ENCODE assay signal across 11 cellular contexts in the genomic region with DNA sequence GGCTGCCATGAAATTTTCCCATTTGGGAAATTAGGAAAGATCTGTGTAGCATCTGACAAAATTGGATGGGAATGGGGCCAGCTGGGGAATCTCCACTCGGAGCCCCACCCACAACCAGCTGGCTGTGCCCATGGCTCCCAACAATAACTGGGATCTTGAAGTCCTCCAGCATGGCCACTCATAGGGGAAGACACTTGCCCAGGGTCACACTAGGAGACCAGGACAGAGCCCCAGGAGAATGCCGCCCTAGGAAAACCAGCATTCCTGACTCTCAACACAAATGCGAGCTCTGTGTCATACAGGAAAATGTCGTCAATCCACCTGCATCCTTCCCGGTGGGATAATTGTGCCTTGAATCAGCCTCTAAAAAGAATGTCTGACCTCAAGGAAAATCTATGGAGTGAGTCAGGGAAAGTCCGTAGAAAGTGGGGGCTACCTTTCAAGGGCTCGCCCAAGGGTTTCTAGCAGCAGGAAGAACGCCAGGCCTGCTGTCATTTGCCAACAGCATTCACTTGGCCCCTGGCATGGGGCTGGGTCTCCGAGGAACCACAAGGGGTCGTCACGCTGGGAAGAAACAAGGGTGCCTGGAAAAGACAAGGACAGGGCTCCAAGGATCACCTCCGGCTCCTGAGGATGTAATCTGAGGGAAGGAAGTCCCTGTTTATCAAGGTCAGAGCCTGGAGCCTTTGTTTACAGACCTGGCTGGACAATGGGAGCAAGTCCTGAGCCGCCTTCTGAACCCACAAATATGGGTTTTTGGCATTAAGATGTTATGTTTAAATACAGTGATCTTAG. TPM values are rescaled to one million over a fixed set of nuclear protein-coding genes. Genes with fewer than 3 reads are reported as not detected.
DNase-seq lines count a peak whose midpoint lies in the region; ATAC-seq and TF ChIP-seq lines count a peak whose summit lies in the region.
"Had no signal": no experiment of that assay in that cellular context is flagged by ENCODE, and none has a peak within 500 bp of the region (broad histone marks: within the 10 kb centered on the region; RNA-seq: fewer than 3 reads in every experiment).

No MANE protein-coding gene starts in this region.

- H3K27ac ChIP-seq in breast epithelium, result peak overlapping the region; percentile 73 to 84
- peak overlapping the region; percentile 6 for H3K27ac ChIP-seq in stomach smooth muscle (ENCODE audit: low read length)

- TF ChIP-seq POLR2A in breast epithelium (IDR thresholded peaks at IDR 0.05), result no peak

- no peak for TF ChIP-seq CTCF in breast epithelium (IDR thresholded peaks at IDR 0.05)

- intact Hi-C loops in breast epithelium (cut with DNase I; ENCODE audit: low total_unique reads), result no loop called here

- H3K27me3 ChIP-seq in breast epithelium (no peaks in the 10 kb centered on the region), stomach smooth muscle (ENCODE audit: control insufficient read depth in 1 of 2, insufficient read depth in 2 of 2, low read length in 2 of 2) (no peaks in the 10 kb centered on the region)

- H3K9me3 ChIP-seq in breast epithelium (no peaks in the 10 kb centered on the region), stomach smooth muscle (ENCODE audit: control insufficient read depth in 2 of 2, low read length in 2 of 2) (no peaks in the 10 kb centered on the region)

- no peak overlapping the region for H3K9ac ChIP-seq in stomach smooth muscle (ENCODE audit: low read length in 2 of 2)

- ATAC-seq in GM18907 (IDR thresholded peaks at IDR 0.05; ENCODE audit: unreplicated experiment), result no peak
- no peak for ATAC-seq in GM18858 (IDR thresholded peaks at IDR 0.05; ENCODE audit: unreplicated experiment)
- ATAC-seq: GM12878 had no signal

- H3K36me3 ChIP-seq in breast epithelium (no peaks in the 10 kb centered on the region), stomach smooth muscle (ENCODE audit: control insufficient read depth in 2 of 2, insufficient read depth in 2 of 2, low read length in 2 of 2) (no peaks in the 10 kb centered on the region)

- DNase-seq in HS-27A (ENCODE audit: low read depth) (peak; percentile 94), breast epithelium (ENCODE audit: low spot score in 2 of 2) (no peak), islet precursor cell (peak; percentile 97), SKM-1 (lab: John Stamatoyannopoulos, UW; ENCODE audit: unreplicated experiment) (no peak), nucleus accumbens (lab: John Stamatoyannopoulos, UW) (no peak)
- DNase-seq: activated CD4-positive, alpha-beta T cell treated with anti-CD3 and anti-CD28 coated beads for 1 hour; NCI-H2107 had no signal

- H3K4me3 ChIP-seq in breast epithelium (peak overlapping the region in 1 of 3 donors; percentile 10), stomach smooth muscle (ENCODE audit: low read length in 2 of 2) (no peak overlapping the region)
- H3K4me3 ChIP-seq: GM12878 had no signal

- H3K4me1 ChIP-seq in breast epithelium, result no peaks in the 10 kb centered on the region
- peaks cover 2% of the 10 kb centered on the region for H3K4me1 ChIP-seq in stomach smooth muscle (ENCODE audit: control insufficient read depth, insufficient read depth, low read length)

RNA-seq across cellular contexts. Expression of a gene that starts 15.9 kb away (rescaled TPM):
- 10 to 100 TPM; 19.2 to 52.8 (median 45.1) TPM for total RNA-seq in breast epithelium
- total RNA-seq: GM12878 had no signal

RNA-seq across cellular contexts. Expression of a gene that starts 44.7 kb away (rescaled TPM):
- total RNA-seq in breast epithelium, result 1 to 10 TPM in 1 of 3 donors, under 1 TPM in 1, not detected in 1; 0.16 to 3.5 TPM
- total RNA-seq: GM12878 had no signal

Comparison
In these comparisons a context has a peak if more than half of its experiments do, and no peak if none do; other contexts are left out.
1. DNase-seq: peak in HS-27A (single experiment) and islet precursor cell (single experiment); none in breast epithelium (0 of 2), SKM-1 (single experiment) and nucleus accumbens (0 of 56).